ENCODE assay signal across 8 cellular contexts in genomic region chr20:63657937-63658748, GRCh38. TPM values are rescaled to one million over a fixed set of nuclear protein-coding genes. Genes with fewer than 3 reads are reported as not detected.
DNase-seq lines count a peak whose midpoint lies in the region; ATAC-seq, FAIRE-seq and TF ChIP-seq lines count a peak whose summit lies in the region.

A gene with protein sequence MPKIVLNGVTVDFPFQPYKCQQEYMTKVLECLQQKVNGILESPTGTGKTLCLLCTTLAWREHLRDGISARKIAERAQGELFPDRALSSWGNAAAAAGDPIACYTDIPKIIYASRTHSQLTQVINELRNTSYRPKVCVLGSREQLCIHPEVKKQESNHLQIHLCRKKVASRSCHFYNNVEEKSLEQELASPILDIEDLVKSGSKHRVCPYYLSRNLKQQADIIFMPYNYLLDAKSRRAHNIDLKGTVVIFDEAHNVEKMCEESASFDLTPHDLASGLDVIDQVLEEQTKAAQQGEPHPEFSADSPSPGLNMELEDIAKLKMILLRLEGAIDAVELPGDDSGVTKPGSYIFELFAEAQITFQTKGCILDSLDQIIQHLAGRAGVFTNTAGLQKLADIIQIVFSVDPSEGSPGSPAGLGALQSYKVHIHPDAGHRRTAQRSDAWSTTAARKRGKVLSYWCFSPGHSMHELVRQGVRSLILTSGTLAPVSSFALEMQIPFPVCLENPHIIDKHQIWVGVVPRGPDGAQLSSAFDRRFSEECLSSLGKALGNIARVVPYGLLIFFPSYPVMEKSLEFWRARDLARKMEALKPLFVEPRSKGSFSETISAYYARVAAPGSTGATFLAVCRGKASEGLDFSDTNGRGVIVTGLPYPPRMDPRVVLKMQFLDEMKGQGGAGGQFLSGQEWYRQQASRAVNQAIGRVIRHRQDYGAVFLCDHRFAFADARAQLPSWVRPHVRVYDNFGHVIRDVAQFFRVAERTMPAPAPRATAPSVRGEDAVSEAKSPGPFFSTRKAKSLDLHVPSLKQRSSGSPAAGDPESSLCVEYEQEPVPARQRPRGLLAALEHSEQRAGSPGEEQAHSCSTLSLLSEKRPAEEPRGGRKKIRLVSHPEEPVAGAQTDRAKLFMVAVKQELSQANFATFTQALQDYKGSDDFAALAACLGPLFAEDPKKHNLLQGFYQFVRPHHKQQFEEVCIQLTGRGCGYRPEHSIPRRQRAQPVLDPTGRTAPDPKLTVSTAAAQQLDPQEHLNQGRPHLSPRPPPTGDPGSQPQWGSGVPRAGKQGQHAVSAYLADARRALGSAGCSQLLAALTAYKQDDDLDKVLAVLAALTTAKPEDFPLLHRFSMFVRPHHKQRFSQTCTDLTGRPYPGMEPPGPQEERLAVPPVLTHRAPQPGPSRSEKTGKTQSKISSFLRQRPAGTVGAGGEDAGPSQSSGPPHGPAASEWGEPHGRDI (N-terminal part only) (plus strand): TSS chr20:63658312. CDS start chr20:63659403, 1,091 bp downstream.

- H3K9me3 ChIP-seq in astrocyte (ENCODE audit: insufficient read depth, low read depth, low read length) (no peaks in the 10 kb centered on the region), aorta (ENCODE audit: control insufficient read depth, low read length) (no peaks in the 10 kb centered on the region)

- intact Hi-C loops in aorta (cut with DNase I): loop anchor here in 1 of 2 donors (1.0 to 10.0 kb wide), 2 partner anchors 49 to 123 kb away; partner anchors contain the start of genes ARFRP1 and PTK6

- peak within 1 kb of the TSS; percentile 89 for H3K9ac ChIP-seq in astrocyte (ENCODE audit: low read length)

- H3K79me2 ChIP-seq in astrocyte (ENCODE audit: insufficient read depth, low read length): peaks cover 39% of the 10 kb centered on the region

- H3K36me3 Mint-ChIP-seq in astrocyte (ENCODE audit: low read depth, unreplicated experiment): peaks cover 1% of the 10 kb centered on the region

- ATAC-seq in GM18505 (IDR thresholded peaks at IDR 0.05; ENCODE audit: unreplicated experiment) (peak; percentile 84), HG02970 (IDR thresholded peaks at IDR 0.05; ENCODE audit: low FRiP score, unreplicated experiment) (peak; percentile 91), aorta (ENCODE audit: low FRiP score) (peak; percentile 96)

- peaks cover 3% of the 10 kb centered on the region for H3K9me3 Mint-ChIP-seq in astrocyte (ENCODE audit: unreplicated experiment)

- H3K4me1 ChIP-seq in astrocyte (ENCODE audit: insufficient read depth, low read length) (peaks cover 21% of the 10 kb centered on the region), aorta (ENCODE audit: control insufficient read depth in 1 of 2, insufficient read depth in 2 of 2, low read length in 2 of 2) (no peaks in the 10 kb centered on the region)

- peaks cover 4% of the 10 kb centered on the region for H4K20me1 ChIP-seq in astrocyte (ENCODE audit: insufficient read depth, low read length)

- peaks cover 1% of the 10 kb centered on the region for H3K27me3 Mint-ChIP-seq in astrocyte (ENCODE audit: low read depth, unreplicated experiment)

- peaks cover 5% of the 10 kb centered on the region for H3K4me1 Mint-ChIP-seq in astrocyte (ENCODE audit: low read depth, unreplicated experiment)

- no peak for FAIRE-seq in astrocyte (lab: Jason Lieb, UNC)

- DNase-seq in NCI-H2029 treated with DMSO at 0.1 percent for 48 hours (lab: John Stamatoyannopoulos, UW) (peak; percentile 52), T-helper 22 cell (ENCODE audit: low read depth) (peak; percentile 74), astrocyte (ENCODE audit: low read depth) (peak; percentile 85), hepatic stellate cell (ENCODE audit: low spot score) (peak; percentile 98), renal cortical epithelial cell (ENCODE audit: low read depth) (peak; percentile 71), aorta (peak; percentile 96 to 97)

- peak within 1 kb of the TSS; percentile 93 for H3K27ac Mint-ChIP-seq in astrocyte (ENCODE audit: unreplicated experiment)

- no peaks in the 10 kb centered on the region for H3K36me3 ChIP-seq in astrocyte (ENCODE audit: insufficient read depth, low read length)
- H3K36me3 ChIP-seq in aorta (ENCODE audit: control insufficient read depth in 1 of 2, insufficient read depth in 2 of 2, low read length in 1 of 2): no peaks in the 10 kb centered on the region

- WGBS in aorta, 2 donors: 0 to 2% methylated on average over 71 to 73 of the region's 73 CpGs

- H3K27ac ChIP-seq in astrocyte (ENCODE audit: low read depth, low read length): peak within 1 kb of the TSS; percentile 84
- peak within 1 kb of the TSS; percentile 9 to 85 for H3K27ac ChIP-seq in aorta (ENCODE audit: low read depth in 1 of 2, low read length in 2 of 2)

- H3K4me3 ChIP-seq in astrocyte (ENCODE audit: insufficient read depth, low read depth, low read length) (peak within 1 kb of the TSS; percentile 100), aorta (ENCODE audit: low read length in 2 of 2) (peak within 1 kb of the TSS; percentile 28 to 32)

- peak within 1 kb of the TSS; percentile 98 for H3K4me2 ChIP-seq in astrocyte (ENCODE audit: low read length)

- H3K27me3 ChIP-seq in astrocyte (ENCODE audit: insufficient read depth, low read length) (no peaks in the 10 kb centered on the region), aorta (ENCODE audit: control insufficient read depth in 1 of 2, insufficient read depth in 2 of 2, low read length in 1 of 2) (no peaks in the 10 kb centered on the region)

- no peak for TF ChIP-seq CTCF in astrocyte (IDR thresholded peaks at IDR 0.05; ENCODE audit: insufficient read depth, low read depth, low read length)

- TF ChIP-seq POLR2A in GM18505 (IDR thresholded peaks at IDR 0.05; ENCODE audit: borderline replicate concordance, extremely low read depth, insufficient read depth, insufficient read length): peak; percentile 65

- peak within 1 kb of the TSS; percentile 95 for H3K4me3 Mint-ChIP-seq in astrocyte (ENCODE audit: unreplicated experiment)

- H2AFZ ChIP-seq in astrocyte (ENCODE audit: low read depth, low read length): peak within 1 kb of the TSS; percentile 99

RNA-seq across cellular contexts. Expression of the gene that starts here (rescaled TPM):
- total RNA-seq in astrocyte (15.5 and 15.6 TPM in 2 replicates), renal cortical epithelial cell (5.6 and 8.0 TPM in 2 replicates), aorta (10 to 100 TPM; 35.5 to 43.0 TPM)
- 100 to 1,000 TPM in 1 of 2 donors, 1 to 10 TPM in 1; 6.8 to 114 TPM for polyA plus RNA-seq in aorta

Comparison
In these comparisons a context has a peak if more than half of its experiments do, and no peak if none do; other contexts are left out.
1. Peak in every context shown above with its lines: DNase-seq, ATAC-seq, H3K4me3 ChIP-seq and H3K27ac ChIP-seq.